Comparison of ENCODE assay signal across 1 cellular context in genomic region chr19:11265785-11266236, GRCh38.
TF ChIP-seq lines count a peak whose summit lies in the region.

No MANE protein-coding gene starts in this region.

TF ChIP-seq in HepG2, 621 proteins besides CTCF, POLR2A, EP300 and RAD21 (continued from another document and continues in another):
- TF ChIP-seq, protein P1, sequence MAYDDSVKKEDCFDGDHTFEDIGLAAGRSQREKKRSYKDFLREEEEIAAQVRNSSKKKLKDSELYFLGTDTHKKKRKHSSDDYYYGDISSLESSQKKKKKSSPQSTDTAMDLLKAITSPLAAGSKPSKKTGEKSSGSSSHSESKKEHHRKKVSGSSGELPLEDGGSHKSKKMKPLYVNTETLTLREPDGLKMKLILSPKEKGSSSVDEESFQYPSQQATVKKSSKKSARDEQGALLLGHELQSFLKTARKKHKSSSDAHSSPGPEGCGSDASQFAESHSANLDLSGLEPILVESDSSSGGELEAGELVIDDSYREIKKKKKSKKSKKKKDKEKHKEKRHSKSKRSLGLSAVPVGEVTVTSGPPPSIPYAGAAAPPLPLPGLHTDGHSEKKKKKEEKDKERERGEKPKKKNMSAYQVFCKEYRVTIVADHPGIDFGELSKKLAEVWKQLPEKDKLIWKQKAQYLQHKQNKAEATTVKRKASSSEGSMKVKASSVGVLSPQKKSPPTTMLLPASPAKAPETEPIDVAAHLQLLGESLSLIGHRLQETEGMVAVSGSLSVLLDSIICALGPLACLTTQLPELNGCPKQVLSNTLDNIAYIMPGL (CRISPR knock-in tag; IDR thresholded peaks at IDR 0.05; ENCODE audit: borderline replicate concordance in 1 of 2, low read depth in 1 of 2) = peak; percentile 84 to 87; a peak in 3 of 4 replicates
- TF ChIP-seq U2AF2 (IDR thresholded peaks at IDR 0.05; ENCODE audit: low read depth, low read length) = no peak
- TF ChIP-seq ZNF44 (CRISPR knock-in tag; IDR thresholded peaks at IDR 0.05) = peak; percentile 88; the same call in 1 of the 2 replicates
- TF ChIP-seq MZF1 (CRISPR knock-in tag; IDR thresholded peaks at IDR 0.05; ENCODE audit: borderline replicate concordance) = no peak
- TF ChIP-seq MED13 (CRISPR knock-in tag; IDR thresholded peaks at IDR 0.05) = peak; percentile 72; the same call in 1 of the 2 replicates
- TF ChIP-seq HDAC1 (CRISPR knock-in tag; IDR thresholded peaks at IDR 0.05) = peak; percentile 99
- peak; percentile 55; the same call in 1 of the 2 replicates for TF ChIP-seq TMF1 (CRISPR knock-in tag; IDR thresholded peaks at IDR 0.05; ENCODE audit: low read depth)
- TF ChIP-seq CREB3 (CRISPR knock-in tag; IDR thresholded peaks at IDR 0.05) = peak; percentile 88; the same call in 1 of the 2 replicates
- 0 out of 2 replicates have a peak, but pooled peaks have one; percentile 74 for TF ChIP-seq ZNF546 (CRISPR knock-in tag; conservative IDR thresholded peaks at IDR 0.05)
- peak; percentile 83; the same call in 1 of the 2 replicates for TF ChIP-seq ZNF256 (CRISPR knock-in tag; conservative IDR thresholded peaks at IDR 0.05)
- no peak for TF ChIP-seq ZSCAN20 (CRISPR knock-in tag; IDR thresholded peaks at IDR 0.05; ENCODE audit: borderline replicate concordance)
- TF ChIP-seq ZEB1 (IDR thresholded peaks at IDR 0.05; ENCODE audit: insufficient replicate concordance, low read depth) = no peak
- TF ChIP-seq HOXA3 (CRISPR knock-in tag; IDR thresholded peaks at IDR 0.05) = peak; percentile 94
- peak; percentile 53; the same call in 1 of the 2 replicates for TF ChIP-seq FOXJ3 (CRISPR knock-in tag; IDR thresholded peaks at IDR 0.05; ENCODE audit: borderline replicate concordance)
- no peak for TF ChIP-seq SYNCRIP (IDR thresholded peaks at IDR 0.05; ENCODE audit: insufficient read depth, low read depth, low read length)
- peak; percentile 31 for TF ChIP-seq DBP (CRISPR knock-in tag; IDR thresholded peaks at IDR 0.05; ENCODE audit: not compliant biosample characterization)
- peak; percentile 96; the same call in 1 of the 2 replicates for TF ChIP-seq ZBTB20 (CRISPR knock-in tag; IDR thresholded peaks at IDR 0.05; ENCODE audit: borderline replicate concordance, low read depth)
- TF ChIP-seq ZNF331 (CRISPR knock-in tag; IDR thresholded peaks at IDR 0.05) = peak; percentile 94
- TF ChIP-seq ZNF660 (CRISPR knock-in tag; IDR thresholded peaks at IDR 0.05; ENCODE audit: borderline replicate concordance, low read depth) = 0 out of 2 replicates have a peak, but pooled peaks have one; percentile 46
- TF ChIP-seq, protein P2, sequence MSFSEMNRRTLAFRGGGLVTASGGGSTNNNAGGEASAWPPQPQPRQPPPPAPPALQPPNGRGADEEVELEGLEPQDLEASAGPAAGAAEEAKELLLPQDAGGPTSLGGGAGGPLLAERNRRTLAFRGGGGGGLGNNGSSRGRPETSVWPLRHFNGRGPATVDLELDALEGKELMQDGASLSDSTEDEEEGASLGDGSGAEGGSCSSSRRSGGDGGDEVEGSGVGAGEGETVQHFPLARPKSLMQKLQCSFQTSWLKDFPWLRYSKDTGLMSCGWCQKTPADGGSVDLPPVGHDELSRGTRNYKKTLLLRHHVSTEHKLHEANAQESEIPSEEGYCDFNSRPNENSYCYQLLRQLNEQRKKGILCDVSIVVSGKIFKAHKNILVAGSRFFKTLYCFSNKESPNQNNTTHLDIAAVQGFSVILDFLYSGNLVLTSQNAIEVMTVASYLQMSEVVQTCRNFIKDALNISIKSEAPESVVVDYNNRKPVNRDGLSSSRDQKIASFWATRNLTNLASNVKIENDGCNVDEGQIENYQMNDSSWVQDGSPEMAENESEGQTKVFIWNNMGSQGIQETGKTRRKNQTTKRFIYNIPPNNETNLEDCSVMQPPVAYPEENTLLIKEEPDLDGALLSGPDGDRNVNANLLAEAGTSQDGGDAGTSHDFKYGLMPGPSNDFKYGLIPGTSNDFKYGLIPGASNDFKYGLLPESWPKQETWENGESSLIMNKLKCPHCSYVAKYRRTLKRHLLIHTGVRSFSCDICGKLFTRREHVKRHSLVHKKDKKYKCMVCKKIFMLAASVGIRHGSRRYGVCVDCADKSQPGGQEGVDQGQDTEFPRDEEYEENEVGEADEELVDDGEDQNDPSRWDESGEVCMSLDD (CRISPR knock-in tag; IDR thresholded peaks at IDR 0.05; ENCODE audit: borderline replicate concordance) = peak; percentile 98
- TF ChIP-seq FOXP4 (CRISPR knock-in tag; IDR thresholded peaks at IDR 0.05) = peak; percentile 93
- TF ChIP-seq DPF2 (CRISPR knock-in tag; IDR thresholded peaks at IDR 0.05; ENCODE audit: borderline replicate concordance, low read depth) = peak; percentile 97
- TF ChIP-seq ZNF20 (CRISPR knock-in tag; IDR thresholded peaks at IDR 0.05) = no peak
- TF ChIP-seq SP4 (CRISPR knock-in tag; IDR thresholded peaks at IDR 0.05) = peak; percentile 84
- peak; percentile 99 for TF ChIP-seq SALL1 (CRISPR knock-in tag; IDR thresholded peaks at IDR 0.05)
- peak; percentile 81; the same call in 1 of the 2 replicates for TF ChIP-seq ZNF362 (CRISPR knock-in tag; IDR thresholded peaks at IDR 0.05; ENCODE audit: borderline replicate concordance)
- no peak for TF ChIP-seq KDM5A (IDR thresholded peaks at IDR 0.05; ENCODE audit: borderline replicate concordance, low read length)
- peak; percentile 93 for TF ChIP-seq ARID4A (CRISPR knock-in tag; IDR thresholded peaks at IDR 0.05; ENCODE audit: borderline replicate concordance)
- TF ChIP-seq ZSCAN21 (CRISPR knock-in tag; IDR thresholded peaks at IDR 0.05; ENCODE audit: borderline replicate concordance) = peak; percentile 95
- TF ChIP-seq, protein P3, sequence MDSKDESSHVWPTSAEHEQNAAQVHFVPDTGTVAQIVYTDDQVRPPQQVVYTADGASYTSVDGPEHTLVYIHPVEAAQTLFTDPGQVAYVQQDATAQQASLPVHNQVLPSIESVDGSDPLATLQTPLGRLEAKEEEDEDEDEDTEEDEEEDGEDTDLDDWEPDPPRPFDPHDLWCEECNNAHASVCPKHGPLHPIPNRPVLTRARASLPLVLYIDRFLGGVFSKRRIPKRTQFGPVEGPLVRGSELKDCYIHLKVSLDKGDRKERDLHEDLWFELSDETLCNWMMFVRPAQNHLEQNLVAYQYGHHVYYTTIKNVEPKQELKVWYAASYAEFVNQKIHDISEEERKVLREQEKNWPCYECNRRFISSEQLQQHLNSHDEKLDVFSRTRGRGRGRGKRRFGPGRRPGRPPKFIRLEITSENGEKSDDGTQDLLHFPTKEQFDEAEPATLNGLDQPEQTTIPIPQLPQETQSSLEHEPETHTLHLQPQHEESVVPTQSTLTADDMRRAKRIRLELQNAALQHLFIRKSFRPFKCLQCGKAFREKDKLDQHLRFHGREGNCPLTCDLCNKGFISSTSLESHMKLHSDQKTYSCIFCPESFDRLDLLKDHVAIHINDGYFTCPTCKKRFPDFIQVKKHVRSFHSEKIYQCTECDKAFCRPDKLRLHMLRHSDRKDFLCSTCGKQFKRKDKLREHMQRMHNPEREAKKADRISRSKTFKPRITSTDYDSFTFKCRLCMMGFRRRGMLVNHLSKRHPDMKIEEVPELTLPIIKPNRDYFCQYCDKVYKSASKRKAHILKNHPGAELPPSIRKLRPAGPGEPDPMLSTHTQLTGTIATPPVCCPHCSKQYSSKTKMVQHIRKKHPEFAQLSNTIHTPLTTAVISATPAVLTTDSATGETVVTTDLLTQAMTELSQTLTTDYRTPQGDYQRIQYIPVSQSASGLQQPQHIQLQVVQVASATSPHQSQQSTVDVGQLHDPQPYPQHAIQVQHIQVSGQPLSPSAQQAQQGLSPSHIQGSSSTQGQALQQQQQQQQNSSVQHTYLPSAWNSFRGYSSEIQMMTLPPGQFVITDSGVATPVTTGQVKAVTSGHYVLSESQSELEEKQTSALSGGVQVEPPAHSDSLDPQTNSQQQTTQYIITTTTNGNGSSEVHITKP (CRISPR knock-in tag; IDR thresholded peaks at IDR 0.05; ENCODE audit: low read depth) = peak; percentile 36; the same call in 1 of the 2 replicates
- TF ChIP-seq, protein P4, sequence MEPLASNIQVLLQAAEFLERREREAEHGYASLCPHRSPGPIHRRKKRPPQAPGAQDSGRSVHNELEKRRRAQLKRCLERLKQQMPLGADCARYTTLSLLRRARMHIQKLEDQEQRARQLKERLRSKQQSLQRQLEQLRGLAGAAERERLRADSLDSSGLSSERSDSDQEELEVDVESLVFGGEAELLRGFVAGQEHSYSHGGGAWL (CRISPR knock-in tag; IDR thresholded peaks at IDR 0.05) = peak; percentile 93
- no peak for TF ChIP-seq CEBPB (IDR thresholded peaks at IDR 0.05; ENCODE audit: borderline replicate concordance, low read depth, low read length)
- no peak for TF ChIP-seq SMC3 (IDR thresholded peaks at IDR 0.05; ENCODE audit: low read length)
- peak; percentile 98 for TF ChIP-seq HIC2 (CRISPR knock-in tag; IDR thresholded peaks at IDR 0.05; ENCODE audit: low read depth)
- TF ChIP-seq NFE2L1 (CRISPR knock-in tag; IDR thresholded peaks at IDR 0.05; ENCODE audit: borderline replicate concordance) = peak; percentile 67; the same call in 1 of the 2 replicates
- peak; percentile 35; the same call in 1 of the 2 replicates for TF ChIP-seq SOX13 (IDR thresholded peaks at IDR 0.05)
- TF ChIP-seq SOX13 (CRISPR knock-in tag; conservative IDR thresholded peaks at IDR 0.05 in 1 of 2, IDR thresholded peaks at IDR 0.05 in 1 of 2) = peak in 1 of 2 experiments; percentile 87; a peak in 2 of 4 replicates
